ENCODE assay signal across 23 cellular contexts in the genomic region with DNA sequence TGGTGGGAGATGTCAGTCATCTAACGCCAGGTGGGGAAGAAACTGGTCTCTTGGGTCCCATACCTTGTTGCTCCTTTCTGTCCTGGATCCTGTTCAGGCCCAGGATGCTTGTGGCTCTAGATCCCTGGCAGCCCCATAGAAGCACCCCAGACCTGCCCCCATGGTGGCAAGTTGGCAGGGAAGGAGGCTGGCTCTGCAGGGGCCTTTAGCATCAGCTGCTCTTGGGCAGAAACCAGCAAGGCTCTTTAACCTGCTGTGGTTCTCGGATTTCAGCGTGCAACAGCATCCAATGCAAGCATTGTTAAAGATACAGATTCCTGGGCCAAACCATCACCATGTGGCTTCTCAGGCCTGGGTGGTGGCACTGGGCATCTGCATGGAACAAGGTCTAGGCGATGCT.
"Had no signal": no experiment of that assay in that cellular context is flagged by ENCODE, and none has a peak within 500 bp of the region (broad histone marks: within the 10 kb centered on the region; RNA-seq: fewer than 3 reads in every experiment).

No MANE protein-coding gene starts in this region.

- H3K9me3 ChIP-seq: breast epithelium, MG63 had no signal

- H3K4me1 Mint-ChIP-seq: activated CD4-positive, alpha-beta T cell treated with anti-CD3 and anti-CD28 coated beads for 36 hours had no signal

- H3K4me1 ChIP-seq: breast epithelium had no signal

- H3K27me3 ChIP-seq: breast epithelium, MG63 had no signal

- H3K36me3 ChIP-seq: breast epithelium, MG63, WERI-Rb-1 had no signal

- H3K4me3 ChIP-seq: breast epithelium, MG63 had no signal

- H3K27ac Mint-ChIP-seq: activated CD4-positive, alpha-beta T cell treated with anti-CD3 and anti-CD28 coated beads for 36 hours; activated CD8-positive, alpha-beta T cell treated with anti-CD3 and anti-CD28 coated beads, Interleukin-2, amount 10 ng/mL, durations not matched to agents 7 days and 5 days; activated naive CD4-positive, alpha-beta T cell treated with anti-CD3 and anti-CD28 coated beads, Interleukin-2, amount 50 U/mL, for 24 hours; activated T-cell treated with anti-CD3 and anti-CD28 coated beads, Interleukin-2, amount 50 U/mL, for 72 hours; activated T-helper 2 cell treated with anti-CD3 and anti-CD28 coated beads, Interferon-gamma antibody, Interleukin-2, Interleukin-4, amounts not matched to agents 10 μg/mL and 5 μg/mL and 100 μg/mL, durations not matched to agents 14 hours and 24 hours and 36 hours had no signal

- H3K4me3 Mint-ChIP-seq: activated CD4-positive, alpha-beta T cell treated with anti-CD3 and anti-CD28 coated beads for 36 hours; activated CD8-positive, alpha-beta T cell treated with anti-CD3 and anti-CD28 coated beads, Interleukin-2, amount 10 ng/mL, durations not matched to agents 7 days and 5 days; activated naive CD4-positive, alpha-beta T cell treated with anti-CD3 and anti-CD28 coated beads, Interleukin-2, amount 50 U/mL, for 24 hours; activated T-cell treated with anti-CD3 and anti-CD28 coated beads, Interleukin-2, amount 50 U/mL, for 72 hours had no signal

- ATAC-seq: activated CD4-positive, alpha-beta T cell treated with anti-CD3 and anti-CD28 coated beads for 36 hours; activated CD8-positive, alpha-beta T cell treated with anti-CD3 and anti-CD28 coated beads, Interleukin-2, amount 10 ng/mL, durations not matched to agents 7 days and 5 days had no signal

- H3K27ac ChIP-seq: breast epithelium, WERI-Rb-1 had no signal

- H3K36me3 Mint-ChIP-seq: activated naive CD4-positive, alpha-beta T cell treated with anti-CD3 and anti-CD28 coated beads, Interleukin-2, amount 50 U/mL, for 24 hours had no signal

- H3K27me3 Mint-ChIP-seq: activated CD4-positive, alpha-beta T cell treated with anti-CD3 and anti-CD28 coated beads for 36 hours; activated naive CD4-positive, alpha-beta T cell treated with anti-CD3 and anti-CD28 coated beads, Interleukin-2, amount 50 U/mL, for 24 hours had no signal

- DNase-seq: activated CD4-positive, alpha-beta T cell treated with anti-CD3 and anti-CD28 coated beads for 36 hours; activated CD4-positive, alpha-beta T cell treated with anti-CD3 and anti-CD28 coated beads, Interleukin-2, amount 50 U/mL, for 4 hours; activated CD8-positive, alpha-beta T cell treated with anti-CD3 and anti-CD28 coated beads, Interleukin-2, amount 10 ng/mL, durations not matched to agents 7 days and 5 days; activated naive CD4-positive, alpha-beta T cell; activated T-cell treated with anti-CD3 and anti-CD28 coated beads, Interleukin-2, amount 50 U/mL, for 72 hours; caudate nucleus; MG63; MV-4-11; NCI-H1092 treated with DMSO at 0.1 percent for 48 hours; NCI-H1417 treated with DMSO at 0.1 percent for 48 hours; NCI-H1694 treated with DMSO at 0.1 percent for 48 hours; NCI-H2029 treated with DMSO at 0.1 percent for 48 hours; NCI-H345; NCI-H510A; NCI-H526 treated with DMSO at 0.1 percent for 48 hours; NCI-H82; SIG-M5; T-helper 2 cell; T1000; WERI-Rb-1 had no signal
